In the genomic region with DNA sequence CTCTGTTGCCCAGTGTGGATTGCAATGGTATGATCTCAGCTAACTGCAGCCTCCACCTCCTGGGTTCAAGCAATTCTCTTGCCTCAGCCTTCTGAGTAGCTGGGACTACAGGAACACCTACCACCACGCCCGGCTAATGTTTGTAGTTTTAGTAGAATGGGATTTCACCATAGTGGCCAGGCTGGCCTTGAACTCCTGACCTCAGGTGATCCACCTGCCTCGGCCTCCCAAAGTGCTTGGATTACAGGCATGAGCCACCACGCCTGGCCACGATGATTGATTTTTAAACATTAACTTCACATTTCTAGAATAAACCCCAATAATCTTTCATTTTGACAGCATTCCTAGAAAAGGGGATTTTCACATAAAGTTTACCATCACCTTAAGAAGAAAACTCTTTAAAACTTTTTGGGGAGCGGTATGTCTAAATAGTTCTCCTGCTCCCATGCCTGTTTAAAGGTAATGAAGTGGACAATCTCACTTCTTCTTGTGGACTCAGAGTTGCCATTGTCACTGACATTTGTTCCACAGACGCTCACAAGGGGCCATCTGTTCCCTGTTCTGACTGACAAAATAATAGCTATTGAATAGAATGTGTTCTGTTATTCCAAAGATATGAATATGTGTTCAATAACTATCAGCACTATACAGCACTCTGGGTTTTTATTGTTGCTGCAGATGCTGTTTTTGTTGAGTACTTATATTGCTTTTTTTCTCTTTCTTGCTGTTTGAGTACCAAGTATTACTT, we compare ENCODE assay signal across 27 cellular contexts.
DNase-seq lines count a peak whose midpoint lies in the region; ATAC-seq, FAIRE-seq and TF ChIP-seq lines count a peak whose summit lies in the region.
"Had no signal": no experiment of that assay in that cellular context is flagged by ENCODE, and none has a peak within 500 bp of the region (broad histone marks: within the 10 kb centered on the region; RNA-seq: fewer than 3 reads in every experiment).

No MANE protein-coding gene starts in this region.

- H3K9me3 Mint-ChIP-seq in activated CD4-positive, alpha-beta T cell treated with anti-CD3 and anti-CD28 coated beads, Interleukin-2, amount 10 ng/mL, durations not matched to agents 24 days and 14 days: peaks cover 3% of the 10 kb centered on the region
- H3K9me3 Mint-ChIP-seq: activated naive CD8-positive, alpha-beta T cell treated with anti-CD3 and anti-CD28 coated beads, Interleukin-2, amount 50 U/mL, for 24 hours; memory B cell had no signal

- H3K9me2 ChIP-seq in hepatocyte (replicated peaks; ENCODE audit: insufficient read depth) (no peaks in the 10 kb centered on the region), SK-N-SH (no peaks in the 10 kb centered on the region)

- FAIRE-seq in GM18507 (lab: Jason Lieb, UNC): peak; percentile 84
- FAIRE-seq: A549, small intestine had no signal

- TF ChIP-seq CTCF in hepatocyte (IDR thresholded peaks at IDR 0.05; ENCODE audit: poor library complexity) (no peak), SK-N-SH (IDR thresholded peaks at IDR 0.05) (no peak)

- peak overlapping the region; percentile 12 for H3K4me2 ChIP-seq in hepatocyte
- H3K4me2 ChIP-seq in SK-N-SH: no peak overlapping the region
- H3K4me2 ChIP-seq: A549 had no signal

- ATAC-seq in HG03565 (IDR thresholded peaks at IDR 0.05; ENCODE audit: unreplicated experiment) (peak; percentile 7), GM18867 (IDR thresholded peaks at IDR 0.05; ENCODE audit: unreplicated experiment) (no peak)
- ATAC-seq: A549; activated naive CD8-positive, alpha-beta T cell treated with anti-CD3 and anti-CD28 coated beads, Interleukin-2, amount 50 U/mL, for 24 hours; body of pancreas; heart left ventricle; left cardiac atrium had no signal

- no peaks in the 10 kb centered on the region for H3K79me2 ChIP-seq in hepatocyte
- H3K79me2 ChIP-seq in SK-N-SH (ENCODE audit: insufficient read depth): no peaks in the 10 kb centered on the region

- H3K9ac ChIP-seq in SK-N-SH: no peak overlapping the region

- H2AFZ ChIP-seq in hepatocyte: no peak overlapping the region
- H2AFZ ChIP-seq in SK-N-SH (ENCODE audit: low read depth): no peak overlapping the region

- H3K27ac ChIP-seq in hepatocyte (peak overlapping the region; percentile 6), SK-N-SH (ENCODE audit: low read depth in 2 of 2, low read length in 1 of 2) (no peak overlapping the region)
- H3K27ac ChIP-seq: A549, body of pancreas, epithelial cell of prostate, heart left ventricle, thoracic aorta, vagina had no signal

- H3K27ac Mint-ChIP-seq in activated CD4-positive, alpha-beta T cell treated with anti-CD3 and anti-CD28 coated beads, Interleukin-2, amount 10 ng/mL, durations not matched to agents 24 days and 14 days: peak overlapping the region; percentile 40
- H3K27ac Mint-ChIP-seq: activated naive CD8-positive, alpha-beta T cell treated with anti-CD3 and anti-CD28 coated beads, Interleukin-2, amount 50 U/mL, for 24 hours; memory B cell had no signal

- H3K4me1 Mint-ChIP-seq in activated CD4-positive, alpha-beta T cell treated with anti-CD3 and anti-CD28 coated beads, Interleukin-2, amount 10 ng/mL, durations not matched to agents 24 days and 14 days: peaks cover 50% of the 10 kb centered on the region

- intact Hi-C loops in activated CD4-positive, alpha-beta T cell treated with anti-CD3 and anti-CD28 coated beads, Interleukin-2, amount 10 ng/mL, durations not matched to agents 24 days and 14 days (cut with micrococcal nuclease): loop anchor here (5.0 to 10.0 kb wide), 4 partner anchors 134 to 589 kb away; no protein-coding TSS in a partner anchor

- H3K9me3 ChIP-seq in hepatocyte (ENCODE audit: low read depth) (no peaks in the 10 kb centered on the region), SK-N-SH (no peaks in the 10 kb centered on the region)
- H3K9me3 ChIP-seq: A549, body of pancreas, heart left ventricle, thoracic aorta, vagina had no signal

- no peaks in the 10 kb centered on the region for H3K36me3 Mint-ChIP-seq in activated CD4-positive, alpha-beta T cell treated with anti-CD3 and anti-CD28 coated beads, Interleukin-2, amount 10 ng/mL, durations not matched to agents 24 days and 14 days (ENCODE audit: low read depth)
- H3K36me3 Mint-ChIP-seq: memory B cell had no signal

- no peak for DNase-seq in activated CD4-positive, alpha-beta T cell treated with anti-CD3 and anti-CD28 coated beads, Interleukin-2, amount 10 ng/mL, durations not matched to agents 24 days and 14 days
- DNase-seq in activated CD4-positive, alpha-beta T cell treated with anti-CD3 and anti-CD28 coated beads for 1 hour: no peak
- DNase-seq in GM18507 (ENCODE audit: extremely low spot score, insufficient read length, low read depth) (no peak), hepatocyte (ENCODE audit: low spot score) (no peak), HuH-7.5 (ENCODE audit: low spot score) (no peak), SK-N-SH (no peak)
- DNase-seq: activated CD4-positive, CD25-positive, alpha-beta regulatory T cell treated with anti-CD3 and anti-CD28 coated beads, Interleukin-2, amount 50 U/mL, for 72 hours; activated naive CD8-positive, alpha-beta T cell treated with anti-CD3 and anti-CD28 coated beads, Interleukin-2, amount 50 U/mL, for 24 hours; body of pancreas; cerebellar nuclear complex; DMS153; effector CD4-positive, alpha-beta T cell; heart left ventricle; left cardiac atrium; NCI-H1105; NCI-H2029 treated with DMSO at 0.1 percent for 48 hours; NCI-H226; nucleus accumbens; Right ventricle myocardium superior had no signal

- no peak for TF ChIP-seq EP300 in SK-N-SH (IDR thresholded peaks at IDR 0.05; ENCODE audit: borderline replicate concordance in 1 of 2, low read depth in 1 of 2, low read length in 1 of 2)

- H4K20me1 ChIP-seq in hepatocyte (ENCODE audit: insufficient read depth, poor library complexity, severe bottlenecking) (no peaks in the 10 kb centered on the region), SK-N-SH (ENCODE audit: insufficient read depth) (no peaks in the 10 kb centered on the region)

- TF ChIP-seq RAD21 in SK-N-SH (IDR thresholded peaks at IDR 0.05; ENCODE audit: low read length): no peak

- POLR2A ChIA-PET in SK-N-SH (lab: Yijun Ruan, JAX): no interaction called here

- H3K4me3 Mint-ChIP-seq in activated CD4-positive, alpha-beta T cell treated with anti-CD3 and anti-CD28 coated beads, Interleukin-2, amount 10 ng/mL, durations not matched to agents 24 days and 14 days: peak overlapping the region; percentile 10
- H3K4me3 Mint-ChIP-seq: activated naive CD8-positive, alpha-beta T cell treated with anti-CD3 and anti-CD28 coated beads, Interleukin-2, amount 50 U/mL, for 24 hours; memory B cell had no signal

- no peaks in the 10 kb centered on the region for H3F3A ChIP-seq in SK-N-SH (replicated peaks; ENCODE audit: insufficient read depth)

- H3K4me3 ChIP-seq in hepatocyte (no peak overlapping the region), SK-N-SH (ENCODE audit: low read depth in 2 of 2, low read length in 1 of 2) (no peak overlapping the region)
- H3K4me3 ChIP-seq: A549, body of pancreas, heart left ventricle, thoracic aorta, vagina had no signal

- H3K4me1 ChIP-seq in hepatocyte (ENCODE audit: insufficient read depth): peaks cover 5% of the 10 kb centered on the region
- peaks cover 0 to 3% of the 10 kb centered on the region in 2 experiments; a peak in 1 of 4 replicates for H3K4me1 ChIP-seq in SK-N-SH (ENCODE audit: control insufficient read depth in 1 of 2, insufficient read depth in 2 of 2, low read depth in 1 of 2, low read length in 1 of 2)
- H3K4me1 ChIP-seq: A549 had no signal

- no peaks in the 10 kb centered on the region for H3K36me3 ChIP-seq in hepatocyte (replicated peaks; ENCODE audit: insufficient read depth, low read depth)
- H3K36me3 ChIP-seq in SK-N-SH (replicated peaks in 1 of 2; ENCODE audit: control insufficient read depth in 1 of 2, insufficient read depth in 2 of 2, low read length in 1 of 2): no peaks in the 10 kb centered on the region
- H3K36me3 ChIP-seq: heart left ventricle, thoracic aorta, vagina had no signal

- H3K27me3 ChIP-seq in hepatocyte: no peaks in the 10 kb centered on the region
- no peaks in the 10 kb centered on the region for H3K27me3 ChIP-seq in SK-N-SH (ENCODE audit: insufficient read depth)
- H3K27me3 ChIP-seq: body of pancreas, heart left ventricle, vagina had no signal

- WGBS in hepatocyte (ENCODE audit: low lambda C conversion rate, missing lambda C conversion rate): 78% methylated on average over 7 of the region's 7 CpGs
- WGBS in SK-N-SH (ENCODE audit: low lambda C conversion rate): 84% methylated on average over 7 of the region's 7 CpGs

- H3K27me3 Mint-ChIP-seq in activated CD4-positive, alpha-beta T cell treated with anti-CD3 and anti-CD28 coated beads, Interleukin-2, amount 10 ng/mL, durations not matched to agents 24 days and 14 days: no peaks in the 10 kb centered on the region
- H3K27me3 Mint-ChIP-seq: activated naive CD8-positive, alpha-beta T cell treated with anti-CD3 and anti-CD28 coated beads, Interleukin-2, amount 50 U/mL, for 24 hours; memory B cell had no signal

- CTCF ChIA-PET in SK-N-SH (lab: Yijun Ruan, JAX): interaction anchor here (0.6 kb wide), 1 partner anchor 91 kb away, joined by 3 read pairs; no protein-coding TSS in a partner anchor

TF ChIP-seq in SK-N-SH, 30 proteins besides CTCF, POLR2A, EP300 and RAD21:
- TF ChIP-seq RXRA (IDR thresholded peaks at IDR 0.05; ENCODE audit: borderline replicate concordance, low read depth) (no peak), NFIC (IDR thresholded peaks at IDR 0.05; ENCODE audit: borderline replicate concordance) (no peak), GABPA (IDR thresholded peaks at IDR 0.05; ENCODE audit: low read depth) (no peak), MXI1 (IDR thresholded peaks at IDR 0.05; ENCODE audit: low read depth, low read length) (no peak), YY1 (IDR thresholded peaks at IDR 0.05; ENCODE audit: low read depth) (no peak), MEF2A (IDR thresholded peaks at IDR 0.05; ENCODE audit: borderline replicate concordance, low read depth) (no peak), NRF1 (IDR thresholded peaks at IDR 0.05; ENCODE audit: low read depth, low read length) (no peak), SIN3A (IDR thresholded peaks at IDR 0.05; ENCODE audit: borderline replicate concordance, low read depth, low read length) (no peak), TEAD4 (IDR thresholded peaks at IDR 0.05; ENCODE audit: borderline replicate concordance, insufficient read depth) (no peak), FOXM1 (IDR thresholded peaks at IDR 0.05; ENCODE audit: low read depth) (no peak), TAF1 (IDR thresholded peaks at IDR 0.05; ENCODE audit: borderline replicate concordance, low read depth, low read length) (no peak)
- TF ChIP-seq, protein P1, sequence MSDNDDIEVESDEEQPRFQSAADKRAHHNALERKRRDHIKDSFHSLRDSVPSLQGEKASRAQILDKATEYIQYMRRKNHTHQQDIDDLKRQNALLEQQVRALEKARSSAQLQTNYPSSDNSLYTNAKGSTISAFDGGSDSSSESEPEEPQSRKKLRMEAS (IDR thresholded peaks at IDR 0.05; ENCODE audit: low read depth): no peak
